ENCODE assay signal across 23 cellular contexts in the genomic region with DNA sequence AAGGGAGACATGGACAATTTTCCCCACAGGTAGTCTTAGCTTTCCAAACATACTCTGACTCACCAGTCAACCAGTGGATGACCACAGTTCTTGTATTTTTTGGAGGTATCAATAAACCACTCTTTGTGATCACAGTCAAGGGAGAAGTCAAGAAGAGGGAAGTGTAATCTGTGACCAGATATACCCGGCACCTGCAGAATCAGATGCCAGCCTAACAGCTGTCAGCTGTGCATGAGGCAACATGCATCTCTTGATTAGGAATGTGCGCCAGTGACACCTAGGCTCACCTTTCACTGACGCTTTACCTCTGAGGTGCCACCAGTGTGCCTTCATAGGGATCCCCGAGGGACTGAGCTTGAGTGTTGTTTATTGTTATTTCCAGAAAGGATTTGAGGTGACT. TPM values are rescaled to one million over a fixed set of nuclear protein-coding genes. Genes with fewer than 3 reads are reported as not detected.
"Had no signal": no experiment of that assay in that cellular context is flagged by ENCODE, and none has a peak within 500 bp of the region (broad histone marks: within the 10 kb centered on the region; RNA-seq: fewer than 3 reads in every experiment).

No MANE protein-coding gene starts in this region.

- H3K9me3 ChIP-seq: ascending aorta, breast epithelium, transverse colon, vagina had no signal

- H3K4me1 ChIP-seq: breast epithelium had no signal

- H3K4me3 Mint-ChIP-seq: activated naive CD4-positive, alpha-beta T cell treated with anti-CD3 and anti-CD28 coated beads for 36 hours; activated T-helper 17 cell treated with anti-CD3 and anti-CD28 coated beads, Interleukin-2, amount 50 U/mL, for 72 hours; dendritic cell treated with granulocyte-macrophage colony-stimulating factor and Interleukin-4, amounts not matched to agents 40 ng/mL and 50 ng/mL, for 4 days; effector memory CD8-positive, alpha-beta T cell; natural killer cell treated with Interleukin-12 subunit alpha and Interleukin-12 subunit beta and Interleukin-15 and Interleukin-18, amount 100 ng/mL, for 72 hours had no signal

- ATAC-seq: activated T-helper 17 cell treated with anti-CD3 and anti-CD28 coated beads, Interleukin-2, amount 50 U/mL, for 72 hours; effector memory CD8-positive, alpha-beta T cell; left ventricle myocardium superior; right cardiac atrium had no signal

- DNase-seq: activated CD4-positive, alpha-beta T cell treated with anti-CD3 and anti-CD28 coated beads for 1 hour; activated CD4-positive, alpha-beta T cell treated with anti-CD3 and anti-CD28 coated beads, Interleukin-2, amount 50 U/mL, for 4 hours; activated naive CD4-positive, alpha-beta T cell treated with anti-CD3 and anti-CD28 coated beads for 36 hours; cerebellar nuclear complex; effector memory CD8-positive, alpha-beta T cell; foreskin melanocyte; left ventricle myocardium superior; mesendoderm; nucleus accumbens; right cardiac atrium; stimulated activated CD4-positive, alpha-beta T cell treated with anti-CD3 and anti-CD28 coated beads, Interleukin-15, amount 100 ng/mL, for 24 hours; stimulated activated CD4-positive, alpha-beta T cell treated with anti-CD3 and anti-CD28 coated beads, Interleukin-4, amount 100 ng/mL, for 24 hours; stimulated activated naive CD4-positive, alpha-beta T cell treated with Interleukin-2 at 50 U/mL for 16 hours; transverse colon had no signal

- H3K27ac Mint-ChIP-seq: activated naive CD4-positive, alpha-beta T cell treated with anti-CD3 and anti-CD28 coated beads for 36 hours; activated T-helper 17 cell treated with anti-CD3 and anti-CD28 coated beads, Interleukin-2, amount 50 U/mL, for 72 hours; dendritic cell treated with granulocyte-macrophage colony-stimulating factor and Interleukin-4, amounts not matched to agents 40 ng/mL and 50 ng/mL, for 4 days; effector memory CD8-positive, alpha-beta T cell; natural killer cell treated with Interleukin-12 subunit alpha and Interleukin-12 subunit beta and Interleukin-15 and Interleukin-18, amount 100 ng/mL, for 72 hours; progenitor cell of endocrine pancreas had no signal

- H3K27ac ChIP-seq: ascending aorta, breast epithelium, transverse colon, vagina had no signal

- H3K36me3 Mint-ChIP-seq: natural killer cell treated with Interleukin-12 subunit alpha and Interleukin-12 subunit beta and Interleukin-15 and Interleukin-18, amount 100 ng/mL, for 72 hours had no signal

- H3K9me3 Mint-ChIP-seq: activated naive CD4-positive, alpha-beta T cell treated with anti-CD3 and anti-CD28 coated beads for 36 hours; activated T-helper 17 cell treated with anti-CD3 and anti-CD28 coated beads, Interleukin-2, amount 50 U/mL, for 72 hours; dendritic cell treated with granulocyte-macrophage colony-stimulating factor and Interleukin-4, amounts not matched to agents 40 ng/mL and 50 ng/mL, for 4 days; effector memory CD8-positive, alpha-beta T cell; natural killer cell treated with Interleukin-12 subunit alpha and Interleukin-12 subunit beta and Interleukin-15 and Interleukin-18, amount 100 ng/mL, for 72 hours had no signal

- H3K4me3 ChIP-seq: ascending aorta, breast epithelium, skin epidermis, transverse colon, vagina had no signal

- H3K36me3 ChIP-seq: ascending aorta, breast epithelium, transverse colon, vagina had no signal

- H3K27me3 Mint-ChIP-seq: activated T-helper 17 cell treated with anti-CD3 and anti-CD28 coated beads, Interleukin-2, amount 50 U/mL, for 72 hours; dendritic cell treated with granulocyte-macrophage colony-stimulating factor and Interleukin-4, amounts not matched to agents 40 ng/mL and 50 ng/mL, for 4 days; effector memory CD8-positive, alpha-beta T cell; natural killer cell treated with Interleukin-12 subunit alpha and Interleukin-12 subunit beta and Interleukin-15 and Interleukin-18, amount 100 ng/mL, for 72 hours; progenitor cell of endocrine pancreas had no signal

- H3K27me3 ChIP-seq: ascending aorta, breast epithelium, transverse colon, vagina had no signal

RNA-seq across cellular contexts. Expression of a gene that starts 20.0 kb away (rescaled TPM):
- total RNA-seq: ascending aorta, breast epithelium, kidney epithelial cell, left ventricle myocardium superior, progenitor cell of endocrine pancreas, right cardiac atrium, vagina had no signal
- polyA plus RNA-seq: right cardiac atrium had no signal
